Comparison of ENCODE assay signal across 27 cellular contexts in genomic region chr10:51846856-51847506, GRCh38.
DNase-seq lines count a peak whose midpoint lies in the region; ATAC-seq and TF ChIP-seq lines count a peak whose summit lies in the region.
"Had no signal": no experiment of that assay in that cellular context is flagged by ENCODE, and none has a peak within 500 bp of the region (broad histone marks: within the 10 kb centered on the region; RNA-seq: fewer than 3 reads in every experiment).

No MANE protein-coding gene starts in this region.

- no peaks in the 10 kb centered on the region for H3K79me2 ChIP-seq in MM.1S (ENCODE audit: low read length)

- H3K4me1 ChIP-seq in MM.1S (ENCODE audit: low read length) (peaks cover 17% of the 10 kb centered on the region), right cardiac atrium (ENCODE audit: control insufficient read depth, insufficient read depth, low read length) (no peaks in the 10 kb centered on the region)
- H3K4me1 ChIP-seq: testis had no signal

- ATAC-seq in GM18868 (IDR thresholded peaks at IDR 0.05; ENCODE audit: unreplicated experiment) = peak; percentile 81
- peak; percentile 85 for ATAC-seq in GM21526 (IDR thresholded peaks at IDR 0.05; ENCODE audit: low FRiP score, unreplicated experiment)
- peak; percentile 62 for ATAC-seq in HG02884 (IDR thresholded peaks at IDR 0.05; ENCODE audit: unreplicated experiment)
- no peak for ATAC-seq in right cardiac atrium
- ATAC-seq: K562 had no signal

- peak overlapping the region; percentile 46 for H3K4me2 ChIP-seq in MM.1S (ENCODE audit: low read depth, low read length)

- H2AFZ ChIP-seq in MM.1S (ENCODE audit: low read length) = no peak overlapping the region

- DNase-seq in MM.1S = peak; percentile 73
- no peak for DNase-seq in DMS 273 treated with DMSO at 0.1 percent for 48 hours (lab: John Stamatoyannopoulos, UW)
- DNase-seq in right cardiac atrium = no peak
- DNase-seq in AG08395 (ENCODE audit: low spot score) = no peak
- DNase-seq in NCI-H146 treated with DMSO at 0.1 percent for 48 hours (lab: John Stamatoyannopoulos, UW; ENCODE audit: unreplicated experiment) = no peak
- DNase-seq: activated CD4-positive, alpha-beta T cell treated with anti-CD3 and anti-CD28 coated beads for 48 hours; activated naive CD4-positive, alpha-beta T cell treated with anti-CD3 and anti-CD28 coated beads, Interleukin-2, amount 10 ng/mL, durations not matched to agents 7 days and 5 days; aorta; CD4-positive, CD25-positive, alpha-beta regulatory T cell; dermis blood vessel endothelial cell; glutamatergic neuron; H9; kidney glomerular epithelial cell; mammary epithelial cell; NCI-H1436; NCI-H2171 treated with DMSO at 0.1 percent for 48 hours; NCI-H526; RPMI8226; stimulated activated CD4-positive, alpha-beta T cell treated with anti-CD3 and anti-CD28 coated beads, Interleukin-1b, Interleukin-23, amount 100 ng/mL, for 48 hours; stimulated activated naive CD4-positive, alpha-beta T cell; testis had no signal

- no peaks in the 10 kb centered on the region for H3K36me3 ChIP-seq in MM.1S (replicated peaks; ENCODE audit: insufficient read depth, low read length)
- H3K36me3 ChIP-seq: neutrophil had no signal

- TF ChIP-seq CTCF in MM.1S (IDR thresholded peaks at IDR 0.05; ENCODE audit: low read length) = no peak

- no peaks in the 10 kb centered on the region for H3K9me2 ChIP-seq in MM.1S (replicated peaks; ENCODE audit: insufficient read depth, low read length)

- 79% methylated on average over 2 of the region's 2 CpGs for WGBS in right cardiac atrium

- no peaks in the 10 kb centered on the region for H3F3A ChIP-seq in MM.1S (ENCODE audit: insufficient read depth, low read length)

- H3K4me3 ChIP-seq in MM.1S (ENCODE audit: low read length) (peak overlapping the region; percentile 31), right cardiac atrium (ENCODE audit: low read length) (no peak overlapping the region)
- H3K4me3 ChIP-seq: K562, skin epidermis, testis had no signal

- H3K27ac ChIP-seq in MM.1S (ENCODE audit: low read length) = no peak overlapping the region
- H3K27ac ChIP-seq in right cardiac atrium (ENCODE audit: low read length) = no peak overlapping the region
- H3K27ac ChIP-seq: neutrophil, skin epidermis, testis had no signal

- no peak overlapping the region for H3K9ac ChIP-seq in MM.1S (ENCODE audit: low read length)

- intact Hi-C loops in right cardiac atrium (cut with DNase I) = no loop called here

- H3K9me3 ChIP-seq in MM.1S (replicated peaks; ENCODE audit: insufficient read depth, low read length) (no peaks in the 10 kb centered on the region), right cardiac atrium (ENCODE audit: control insufficient read depth, low read length) (no peaks in the 10 kb centered on the region)
- H3K9me3 ChIP-seq: neutrophil, testis had no signal

- H3K27me3 ChIP-seq in MM.1S (replicated peaks; ENCODE audit: insufficient read depth, low read length) (no peaks in the 10 kb centered on the region), right cardiac atrium (ENCODE audit: control insufficient read depth, insufficient read depth) (no peaks in the 10 kb centered on the region)
- H3K27me3 ChIP-seq: neutrophil, testis had no signal

- no peaks in the 10 kb centered on the region for H4K20me1 ChIP-seq in MM.1S (ENCODE audit: insufficient read depth, low read length)

Comparison
In these comparisons a context has a peak if more than half of its experiments do, and no peak if none do; other contexts are left out.
1. ATAC-seq: peak in GM18868 (single experiment), GM21526 (single experiment) and HG02884 (single experiment); none in right cardiac atrium (0 of 2).